7 cellular contexts compared by ENCODE assay signal in genomic region chr14:22976620-22977433, GRCh38. TPM values are rescaled to one million over a fixed set of nuclear protein-coding genes. Genes with fewer than 3 reads are reported as not detected.
DNase-seq lines count a peak whose midpoint lies in the region; ATAC-seq, FAIRE-seq and TF ChIP-seq lines count a peak whose summit lies in the region.
"Had no signal": no experiment of that assay in that cellular context is flagged by ENCODE, and none has a peak within 500 bp of the region (broad histone marks: within the 10 kb centered on the region; RNA-seq: fewer than 3 reads in every experiment).

No MANE protein-coding gene starts in this region.

- DNase-seq in HuH-7.5 (ENCODE audit: low spot score) (peak; percentile 65), mammary epithelial cell (peak; percentile 27), pancreas (peak in 2 of 6 donors; percentile 45 to 59)
- no peak for DNase-seq in effector CD8-positive, alpha-beta T cell (lab: John Stamatoyannopoulos, UW)
- DNase-seq in activated naive CD4-positive, alpha-beta T cell treated with Interleukin-2 at 50 U/mL for 16 hours: no peak
- DNase-seq: activated T-cell treated with anti-CD3 and anti-CD28 coated beads for 4 hours had no signal

- ATAC-seq in pancreas (peak; percentile 14 to 35 (median 22)), GM21367 (IDR thresholded peaks at IDR 0.05; ENCODE audit: unreplicated experiment) (no peak)

- no peak for TF ChIP-seq CTCF in mammary epithelial cell (conservative IDR thresholded peaks at IDR 0.05 in 1 of 2, IDR thresholded peaks at IDR 0.05 in 1 of 2; ENCODE audit: extremely low read depth in 1 of 2, insufficient read depth in 1 of 2, low read depth in 1 of 2, low read length in 2 of 2)
- no peak for TF ChIP-seq CTCF in pancreas (IDR thresholded peaks at IDR 0.05)

- H2AFZ ChIP-seq in mammary epithelial cell (ENCODE audit: low read depth, low read length): no peak overlapping the region

- CTCF ChIA-PET in mammary epithelial cell (lab: Charles Lee; ENCODE audit: low non-redundant PET): interaction anchor here (0.6 kb wide), 1 partner anchor 251 kb away, joined by 4 read pairs; no protein-coding TSS in a partner anchor

- peak overlapping the region; percentile 46 for H3K9ac ChIP-seq in mammary epithelial cell (ENCODE audit: insufficient read depth, low read length)

- H3K27me3 ChIP-seq in mammary epithelial cell (ENCODE audit: insufficient read depth, low read length) (no peaks in the 10 kb centered on the region), pancreas (no peaks in the 10 kb centered on the region)

- no TSS peak for BruUV-seq in mammary epithelial cell (replicated peaks; lab: Mats Ljungman, UMichigan)

- H3K27ac ChIP-seq in mammary epithelial cell (ENCODE audit: insufficient read depth, low read depth, low read length) (peak overlapping the region; percentile 55), pancreas (peak overlapping the region; percentile 70 to 79 (median 78))

- intact Hi-C loops in mammary epithelial cell (cut with micrococcal nuclease) (loop anchor here (1.0 to 10.0 kb wide), 2 partner anchors 20 to 328 kb away; partner anchors contain the start of genes BCL2L2, HAUS4 and PPP1R3E), pancreas (cut with DNase I) (loop anchor here in 1 of 3 donors (10.0 kb wide), 1 partner anchor 102 kb away; the partner anchor contains the start of gene LRP10)

- no peaks in the 10 kb centered on the region for H3K9me3 ChIP-seq in mammary epithelial cell (replicated peaks; ENCODE audit: insufficient read depth, low read length)
- H3K9me3 ChIP-seq in pancreas: no peaks in the 10 kb centered on the region

- H4K20me1 ChIP-seq in mammary epithelial cell (ENCODE audit: insufficient read depth, low read length): no peaks in the 10 kb centered on the region

- H3K4me3 ChIP-seq in mammary epithelial cell (replicated peaks in 1 of 3; ENCODE audit: insufficient read depth in 1 of 3, low read depth in 2 of 3, low read length in 3 of 3): peak overlapping the region in 1 of 3 experiments; percentile 10
- H3K4me3 ChIP-seq in pancreas: no peak overlapping the region

- in situ Hi-C loops in mammary epithelial cell (cut with MboI; ENCODE audit: low sequenced_read_pairs in 2 of 2): no loop called here

- WGBS in mammary epithelial cell (ENCODE audit: low coverage, missing lambda C conversion rate): 17% methylated on average over 6 of the region's 6 CpGs
- 11% methylated on average over 6 of the region's 6 CpGs for WGBS in pancreas, 2 donors

- dilution Hi-C loops in mammary epithelial cell (cut with HindIII; ENCODE audit: low sequenced_read_pairs): loop anchor here (5.0 to 25.0 kb wide), 3 partner anchors 90 to 328 kb away; partner anchors contain the start of genes BCL2L2, PPP1R3E and SLC7A8

- H3K36me3 ChIP-seq in mammary epithelial cell (ENCODE audit: insufficient read depth, low read length) (peaks cover 38% of the 10 kb centered on the region), pancreas (no peaks in the 10 kb centered on the region)

- H3K79me2 ChIP-seq in mammary epithelial cell (ENCODE audit: insufficient read depth, low read length): peaks cover 90% of the 10 kb centered on the region

- no peak for FAIRE-seq in pancreas (lab: Jason Lieb, UNC)

- peak overlapping the region; percentile 56 for H3K4me2 ChIP-seq in mammary epithelial cell (ENCODE audit: insufficient read depth, low read depth, low read length)

- H3K4me1 ChIP-seq in mammary epithelial cell (ENCODE audit: insufficient read depth, low read length) (peaks cover 46% of the 10 kb centered on the region), pancreas (peaks cover 23 to 32% (median 29%) of the 10 kb centered on the region in 3 donors)

RNA-seq across cellular contexts. Expression of gene AJUBA, which starts 5.5 kb away (rescaled TPM):
- total RNA-seq in mammary epithelial cell (100 to 1,000 TPM; 234 to 275 TPM), pancreas (10 to 100 TPM in 2 of 6 donors, 1 to 10 TPM in 4; 5.4 to 17.8 (median 9.1) TPM)
- polyA plus RNA-seq in mammary epithelial cell (88.5 TPM), pancreas (1 to 10 TPM; 6.3 to 9.5 TPM)
- polyA minus RNA-seq in mammary epithelial cell: 247 TPM

RNA-seq across cellular contexts. Expression of gene HAUS4, which starts 19.9 kb away (rescaled TPM):
- total RNA-seq in mammary epithelial cell: 10 to 100 TPM; 32.0 to 35.0 TPM
- 29.9 TPM for polyA plus RNA-seq in mammary epithelial cell
- 33.4 TPM for polyA minus RNA-seq in mammary epithelial cell
- 10 to 100 TPM; 18.4 to 31.8 (median 23.4) TPM for total RNA-seq in pancreas
- polyA plus RNA-seq in pancreas: 10 to 100 TPM; 13.6 to 17.0 TPM

RNA-seq across cellular contexts. Expression of gene C14orf93, which starts 33.1 kb away (rescaled TPM):
- total RNA-seq in mammary epithelial cell (1 to 10 TPM; 3.6 to 6.7 TPM), pancreas (1 to 10 TPM; 4.3 to 7.5 (median 5.4) TPM)
- polyA plus RNA-seq in mammary epithelial cell (6.7 TPM), pancreas (10 to 100 TPM in 1 of 2 donors, 1 to 10 TPM in 1; 8.3 to 11.3 TPM)
- polyA minus RNA-seq in mammary epithelial cell: not detected

RNA-seq across cellular contexts. Expression of gene PRMT5, which starts 47.7 kb away (rescaled TPM):
- total RNA-seq in mammary epithelial cell: 100 to 1,000 TPM in 1 of 2 donors, 10 to 100 TPM in 1; 61.3 to 120 TPM
- polyA plus RNA-seq in mammary epithelial cell: 217 TPM
- polyA minus RNA-seq in mammary epithelial cell: 327 TPM
- 10 to 100 TPM; 16.3 to 31.8 (median 29.2) TPM for total RNA-seq in pancreas
- polyA plus RNA-seq in pancreas: 10 to 100 TPM; 15.6 to 27.5 TPM

RNA-seq across cellular contexts. Expression of gene PSMB5, which starts 57.9 kb away (rescaled TPM):
- total RNA-seq in mammary epithelial cell (100 to 1,000 TPM; 145 to 152 TPM), pancreas (10 to 100 TPM; 29.6 to 50.4 (median 45.9) TPM)
- polyA plus RNA-seq in mammary epithelial cell (332 TPM), pancreas (10 to 100 TPM; 31.8 to 62.9 TPM)
- polyA minus RNA-seq in mammary epithelial cell: 194 TPM

Comparison
In these comparisons a context has a peak if more than half of its experiments do, and no peak if none do; other contexts are left out.
1. DNase-seq: peak in HuH-7.5 (single experiment) and mammary epithelial cell (single experiment); none in effector CD8-positive, alpha-beta T cell (single experiment) and activated naive CD4-positive, alpha-beta T cell treated with Interleukin-2 at 50 U/mL for 16 hours (single experiment).
2. RNA of gene AJUBA, which starts 5.5 kb away (total RNA-seq): 234 to 275 TPM in mammary epithelial cell; 5.4 to 17.8 TPM in pancreas; every median in the first group is over 10 times any median in the second.